ENCODE assay signal across 9 cellular contexts in the genomic region with DNA sequence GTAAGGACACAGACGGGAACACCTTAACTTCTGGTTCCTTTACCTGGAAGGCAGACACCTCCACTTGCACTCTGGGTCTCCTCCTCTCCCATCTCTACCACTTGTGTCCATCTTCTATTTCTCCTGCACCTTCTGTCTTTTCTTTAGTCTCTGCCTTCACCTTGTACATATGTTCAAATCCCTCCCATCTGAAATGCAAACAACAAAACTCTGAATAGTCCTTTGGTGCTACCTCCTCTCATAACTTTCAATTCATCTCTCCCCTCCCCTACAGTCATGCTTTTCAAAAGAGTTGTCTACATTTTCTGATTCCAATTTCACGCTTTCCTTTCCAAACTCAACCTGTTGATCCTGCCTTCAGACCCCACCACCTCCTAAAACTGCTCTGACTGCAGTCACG. TPM values are rescaled to one million over a fixed set of nuclear protein-coding genes. Genes with fewer than 3 reads are reported as not detected.
"Had no signal": no experiment of that assay in that cellular context is flagged by ENCODE, and none has a peak within 500 bp of the region (broad histone marks: within the 10 kb centered on the region; RNA-seq: fewer than 3 reads in every experiment).

No MANE protein-coding gene starts in this region.

- FAIRE-seq: G401.6, GM12878, GM12891, GM12892, GM18507, GM19239 had no signal

- DNase-seq: GDM1, GF-D8 had no signal

- H3K4me3 ChIP-seq: GM12878 had no signal

RNA-seq across cellular contexts. Expression of a gene that starts 5.3 kb away (rescaled TPM):
- total RNA-seq: G401 had no signal
